Comparison of ENCODE assay signal across 15 cellular contexts in the genomic region with DNA sequence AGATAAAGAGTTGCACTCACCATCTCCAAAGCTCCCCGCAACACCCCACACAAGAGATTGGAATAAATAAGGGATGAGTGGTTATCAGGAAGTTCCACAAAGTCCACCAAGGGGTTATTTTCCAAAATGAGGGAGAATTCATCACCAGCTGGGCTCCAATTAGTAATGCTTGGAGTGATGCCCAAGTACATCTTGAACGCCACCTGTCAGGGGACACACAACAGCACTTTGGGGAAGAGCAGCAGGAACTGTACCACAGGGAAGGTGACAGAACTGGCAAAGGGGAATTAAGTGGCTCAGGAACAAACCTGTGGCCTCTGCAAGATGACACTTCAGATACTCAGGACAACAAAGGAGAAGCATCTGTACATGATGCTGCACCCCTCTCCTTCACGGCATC. TPM values are rescaled to one million over a fixed set of nuclear protein-coding genes. Genes with fewer than 3 reads are reported as not detected.
DNase-seq lines count a peak whose midpoint lies in the region; ATAC-seq and TF ChIP-seq lines count a peak whose summit lies in the region.
"Had no signal": no experiment of that assay in that cellular context is flagged by ENCODE, and none has a peak within 500 bp of the region (broad histone marks: within the 10 kb centered on the region; RNA-seq: fewer than 3 reads in every experiment).

No MANE protein-coding gene starts in this region.

- peak overlapping the region; percentile 76 for H3K27ac ChIP-seq in RWPE2 (ENCODE audit: poor library complexity, severe bottlenecking)
- peak overlapping the region; percentile 89 for H3K27ac ChIP-seq in osteoblast (ENCODE audit: low read depth, low read length)
- peak overlapping the region in 1 of 4 donors; percentile 48 for H3K27ac ChIP-seq in transverse colon

- intact Hi-C loops in transverse colon (cut with DNase I; ENCODE audit: low total_unique reads) (no loop called here), Right ventricle myocardium inferior (cut with DNase I) (no loop called here)

- TF ChIP-seq EP300 in transverse colon (IDR thresholded peaks at IDR 0.05; ENCODE audit: low read depth): no peak

- H3K4me1 ChIP-seq in RWPE2 (ENCODE audit: insufficient read depth, poor library complexity, severe bottlenecking) (peaks cover 40% of the 10 kb centered on the region), osteoblast (ENCODE audit: insufficient read depth, low read length) (peaks cover 62% of the 10 kb centered on the region), transverse colon (peaks cover 6 to 55% (median 23%) of the 10 kb centered on the region in 4 donors)

- peak; percentile 86 for DNase-seq in G401 (ENCODE audit: low spot score)
- peak; percentile 66 for DNase-seq in NCI-H2029 (lab: John Stamatoyannopoulos, UW)
- DNase-seq in RWPE2 (ENCODE audit: low spot score): no peak
- no peak for DNase-seq in osteoblast (ENCODE audit: insufficient read length, low spot score, missing footprints)
- no peak for DNase-seq in transverse colon
- DNase-seq in Right ventricle myocardium inferior (ENCODE audit: missing footprints): no peak
- no peak for DNase-seq in NCI-H2196 treated with DMSO at 0.1 percent for 48 hours (lab: John Stamatoyannopoulos, UW; ENCODE audit: unreplicated experiment)
- DNase-seq: activated CD4-positive, alpha-beta T cell treated with anti-CD3 and anti-CD28 coated beads for 1 hour; effector memory CD8-positive, alpha-beta T cell; left ventricle myocardium inferior; SHP77 had no signal

- no peaks in the 10 kb centered on the region for H3K27me3 ChIP-seq in RWPE2 (ENCODE audit: insufficient read depth, poor library complexity, severe bottlenecking)
- H3K27me3 ChIP-seq in osteoblast (ENCODE audit: insufficient read depth, low read length): no peaks in the 10 kb centered on the region
- H3K27me3 ChIP-seq in transverse colon: no peaks in the 10 kb centered on the region

- 67 to 87% methylated on average over 1 to 3 of the region's 3 CpGs for WGBS in transverse colon (ENCODE audit: low coverage in 1 of 2), 2 donors

- no peak overlapping the region for H2AFZ ChIP-seq in osteoblast (ENCODE audit: low read length)

- no peaks in the 10 kb centered on the region for H3K9me3 ChIP-seq in RWPE2 (ENCODE audit: severe bottlenecking)
- no peaks in the 10 kb centered on the region for H3K9me3 ChIP-seq in osteoblast (ENCODE audit: low read depth, low read length)
- no peaks in the 10 kb centered on the region for H3K9me3 ChIP-seq in transverse colon
- H3K9me3 ChIP-seq: left ventricle myocardium inferior had no signal

- in situ Hi-C loops in G401 (cut with HindIII; ENCODE audit: low sequenced_read_pairs) (no loop called here), transverse colon (cut with MboI; ENCODE audit: low pct_ligation_motif_present in 1 of 4, low pct_unique_long_range_greater_than_20kb in 1 of 4, low sequenced_read_pairs in 3 of 4) (no loop called here)

- ATAC-seq in RWPE2 (ENCODE audit: low read depth) (no peak), Right ventricle myocardium inferior (no peak), HG03520 (IDR thresholded peaks at IDR 0.05; ENCODE audit: unreplicated experiment) (no peak)
- ATAC-seq: effector memory CD8-positive, alpha-beta T cell; natural killer cell treated with Interleukin-12 subunit alpha and Interleukin-12 subunit beta and Interleukin-15 and Interleukin-18, amount 100 ng/mL, for 72 hours had no signal

- H3K4me3 ChIP-seq in RWPE2 (ENCODE audit: severe bottlenecking) (no peak overlapping the region), osteoblast (ENCODE audit: insufficient read depth, low read length) (no peak overlapping the region), transverse colon (no peak overlapping the region)
- H3K4me3 ChIP-seq: left ventricle myocardium inferior had no signal

- H4K20me1 ChIP-seq in osteoblast (ENCODE audit: insufficient read depth, low read length): peaks cover 16% of the 10 kb centered on the region

- TF ChIP-seq CTCF in RWPE2 (IDR thresholded peaks at IDR 0.05; ENCODE audit: poor library complexity, severe bottlenecking) (no peak), osteoblast (IDR thresholded peaks at IDR 0.05; ENCODE audit: extremely low read depth, low read depth, low read length) (no peak), transverse colon (IDR thresholded peaks at IDR 0.05) (no peak)

- no peak for TF ChIP-seq POLR2A in transverse colon (IDR thresholded peaks at IDR 0.05)

- peaks cover 43% of the 10 kb centered on the region for H3K36me3 ChIP-seq in RWPE2 (ENCODE audit: low read depth)
- peaks cover 25% of the 10 kb centered on the region for H3K36me3 ChIP-seq in osteoblast (ENCODE audit: insufficient read depth, low read length)
- peaks cover 0 to 22% (median 8%) of the 10 kb centered on the region in 4 donors for H3K36me3 ChIP-seq in transverse colon

- no peak overlapping the region for H3K4me2 ChIP-seq in osteoblast (ENCODE audit: insufficient read depth, low read length)

- H3K79me2 ChIP-seq in osteoblast (ENCODE audit: insufficient read depth, low read length): peaks cover 52% of the 10 kb centered on the region

RNA-seq across cellular contexts. Expression of gene TRAPPC3, which starts 11.5 kb away (rescaled TPM):
- 168 and 173 TPM in 2 replicates for total RNA-seq in G401 (2014; rRNA removed; shearing (Covaris generic))
- 93.4 and 111 TPM in 2 replicates for total RNA-seq in osteoblast
- 100 to 1,000 TPM in 3 of 4 donors, 10 to 100 TPM in 1; 54.6 to 165 (median 105) TPM for total RNA-seq in transverse colon
- 53.9 TPM for total RNA-seq in Right ventricle myocardium inferior

RNA-seq across cellular contexts. Expression of gene COL8A2, which starts 12.8 kb away (rescaled TPM):
- 0.47 TPM in 1 of 2 replicates, not detected in the other for total RNA-seq in G401 (2014; rRNA removed; shearing (Covaris generic))
- total RNA-seq in osteoblast: 12.7 and 15.2 TPM in 2 replicates
- total RNA-seq in transverse colon: 1 to 10 TPM; 1.2 to 5.4 (median 1.7) TPM
- 1.0 TPM for total RNA-seq in Right ventricle myocardium inferior

RNA-seq across cellular contexts. Expression of gene MAP7D1, which starts 18.2 kb away (rescaled TPM):
- total RNA-seq in G401 (2014; rRNA removed; shearing (Covaris generic)): 117 and 127 TPM in 2 replicates
- total RNA-seq in osteoblast (106 and 132 TPM in 2 replicates), transverse colon (100 to 1,000 TPM in 1 of 4 donors, 10 to 100 TPM in 3; 74.3 to 187 (median 86.0) TPM), Right ventricle myocardium inferior (383 TPM)

RNA-seq across cellular contexts. Expression of gene ADPRS, which starts 49.1 kb away (rescaled TPM):
- 58.2 and 58.5 TPM in 2 replicates for total RNA-seq in G401 (2014; rRNA removed; shearing (Covaris generic))
- total RNA-seq in osteoblast (20.6 and 24.2 TPM in 2 replicates), transverse colon (10 to 100 TPM; 18.3 to 41.8 (median 28.6) TPM), Right ventricle myocardium inferior (18.1 TPM)

RNA-seq across cellular contexts. Expression of gene TEKT2, which starts 53.9 kb away (rescaled TPM):
- 0.12 TPM in 1 of 2 replicates, not detected in the other for total RNA-seq in G401 (2014; rRNA removed; shearing (Covaris generic))
- total RNA-seq in osteoblast (0.29 TPM in 1 of 2 replicates, not detected in the other), transverse colon (not detected), Right ventricle myocardium inferior (not detected)
- total RNA-seq: cardiac septum; fibroblast of villous mesenchyme; left ventricle myocardium inferior; natural killer cell treated with Interleukin-12 subunit alpha and Interleukin-12 subunit beta and Interleukin-15 and Interleukin-18, amount 100 ng/mL, for 72 hours had no signal

Comparison
In these comparisons a context has a peak if more than half of its experiments do, and no peak if none do; other contexts are left out.
1. DNase-seq: peak in G401 (single experiment) and NCI-H2029 (single experiment); none in RWPE2 (single experiment), osteoblast (single experiment), transverse colon (single experiment), Right ventricle myocardium inferior (single experiment) and NCI-H2196 treated with DMSO at 0.1 percent for 48 hours (single experiment).